ENCODE assay signal across 15 cellular contexts in genomic region chr14:98548071-98548686, GRCh38.
DNase-seq lines count a peak whose midpoint lies in the region; ATAC-seq, FAIRE-seq and TF ChIP-seq lines count a peak whose summit lies in the region.
"Had no signal": no experiment of that assay in that cellular context is flagged by ENCODE, and none has a peak within 500 bp of the region (broad histone marks: within the 10 kb centered on the region; RNA-seq: fewer than 3 reads in every experiment).

No MANE protein-coding gene starts in this region.

- H3K27me3 ChIP-seq in HepG2 (ENCODE audit: control insufficient read depth in 1 of 2, insufficient read depth in 2 of 2, low read length in 2 of 2): no peaks in the 10 kb centered on the region
- H3K27me3 ChIP-seq in right lobe of liver: no peaks in the 10 kb centered on the region
- H3K27me3 ChIP-seq in WERI-Rb-1 (ENCODE audit: insufficient read depth, low read depth, severe bottlenecking): peaks cover 43% of the 10 kb centered on the region
- H3K27me3 ChIP-seq: ascending aorta had no signal

- H3K9ac ChIP-seq in HepG2 (ENCODE audit: insufficient read depth, low read depth, low read length): no peak overlapping the region

- no peak for TF ChIP-seq RAD21 in HepG2 (CRISPR knock-in tag; IDR thresholded peaks at IDR 0.05)

- no peak for TF ChIP-seq POLR2A in HepG2 (IDR thresholded peaks at IDR 0.05; ENCODE audit: insufficient read depth in 1 of 2, low read depth in 2 of 2, low read length in 2 of 2)
- TF ChIP-seq POLR2A in right lobe of liver (IDR thresholded peaks at IDR 0.05): no peak

- no peaks in the 10 kb centered on the region for H3K79me2 ChIP-seq in HepG2 (ENCODE audit: insufficient read depth, low read length)

- H3K36me3 ChIP-seq in HepG2 (replicated peaks in 1 of 2; ENCODE audit: control insufficient read depth in 1 of 2, insufficient read depth in 2 of 2, low read length in 2 of 2): no peaks in the 10 kb centered on the region
- H3K36me3 ChIP-seq in right lobe of liver: no peaks in the 10 kb centered on the region
- no peaks in the 10 kb centered on the region for H3K36me3 ChIP-seq in WERI-Rb-1
- H3K36me3 ChIP-seq: ascending aorta, lower lobe of right lung had no signal

- H3K36me3 Mint-ChIP-seq in activated T-cell treated with anti-CD3 and anti-CD28 coated beads, Interleukin-2, amount 50 U/mL, for 72 hours (ENCODE audit: insufficient read depth in 2 of 2): peaks cover 0 to 2% of the 10 kb centered on the region in 2 donors
- H3K36me3 Mint-ChIP-seq in effector memory CD8-positive, alpha-beta T cell (ENCODE audit: insufficient read depth): no peaks in the 10 kb centered on the region
- H3K36me3 Mint-ChIP-seq: WTC11 had no signal

- H3K4me3 ChIP-seq in HepG2 (replicated peaks in 1 of 3; ENCODE audit: insufficient read depth in 1 of 3, low read depth in 2 of 3, low read length in 3 of 3): no peak overlapping the region
- no peak overlapping the region for H3K4me3 ChIP-seq in right lobe of liver
- H3K4me3 ChIP-seq in WERI-Rb-1 (ENCODE audit: low read depth, low read length): no peak overlapping the region
- H3K4me3 ChIP-seq: ascending aorta, lower lobe of right lung, SK-N-MC had no signal

- intact Hi-C loops in HepG2 (cut with micrococcal nuclease; ENCODE audit: unreplicated experiment) (no loop called here), right lobe of liver (cut with DNase I) (no loop called here)

- H4K20me1 ChIP-seq in HepG2 (ENCODE audit: insufficient read depth, low read length): no peaks in the 10 kb centered on the region

- no peaks in the 10 kb centered on the region for H3K4me1 ChIP-seq in HepG2 (ENCODE audit: insufficient read depth, low read length)
- H3K4me1 ChIP-seq in right lobe of liver: no peaks in the 10 kb centered on the region
- H3K4me1 ChIP-seq: ascending aorta, lower lobe of right lung had no signal

- H3K27ac Mint-ChIP-seq in activated T-cell treated with anti-CD3 and anti-CD28 coated beads, Interleukin-2, amount 50 U/mL, for 72 hours: peak overlapping the region; percentile 71
- no peak overlapping the region for H3K27ac Mint-ChIP-seq in effector memory CD8-positive, alpha-beta T cell
- H3K27ac Mint-ChIP-seq: WTC11 had no signal

- no TSS peak for BruUV-seq in HepG2 (replicated peaks; lab: Mats Ljungman, UMichigan)

- TF ChIP-seq EP300 in HepG2 (IDR thresholded peaks at IDR 0.05; ENCODE audit: low read depth in 2 of 2, low read length in 2 of 2) (no peak), HepG2 (CRISPR knock-in tag; IDR thresholded peaks at IDR 0.05; ENCODE audit: borderline replicate concordance) (no peak)

- H3K4me2 ChIP-seq in HepG2 (ENCODE audit: low read depth, low read length): no peak overlapping the region

- in situ Hi-C loops in HepG2 (cut with HindIII; ENCODE audit: extremely low pct_ligation_motif_present, low pct_unique_long_range_greater_than_20kb): no loop called here

- H3K27me3 Mint-ChIP-seq in activated T-cell treated with anti-CD3 and anti-CD28 coated beads, Interleukin-2, amount 50 U/mL, for 72 hours (ENCODE audit: low read depth): no peaks in the 10 kb centered on the region
- H3K27me3 Mint-ChIP-seq in effector memory CD8-positive, alpha-beta T cell: no peaks in the 10 kb centered on the region

- TF ChIP-seq CTCF in HepG2 (CRISPR knock-in tag; IDR thresholded peaks at IDR 0.05) (no peak), right lobe of liver (IDR thresholded peaks at IDR 0.05) (no peak), WERI-Rb-1 (IDR thresholded peaks at IDR 0.05; ENCODE audit: low read depth, low read length) (no peak)

- FAIRE-seq in HepG2 (lab: Jason Lieb, UNC): no peak

- peaks cover 1 to 2% of the 10 kb centered on the region in 2 donors for H3K9me3 Mint-ChIP-seq in activated T-cell treated with anti-CD3 and anti-CD28 coated beads, Interleukin-2, amount 50 U/mL, for 72 hours
- H3K9me3 Mint-ChIP-seq in effector memory CD8-positive, alpha-beta T cell: no peaks in the 10 kb centered on the region
- H3K9me3 Mint-ChIP-seq: neural crest cell, WTC11 had no signal

- DNase-seq in HepG2 (ENCODE audit: low spot score): no peak
- no peak for DNase-seq in right lobe of liver
- peak; percentile 24 to 26 for DNase-seq in activated T-cell treated with anti-CD3 and anti-CD28 coated beads, Interleukin-2, amount 50 U/mL, for 72 hours
- DNase-seq in stimulated activated CD4-positive, alpha-beta T cell treated with anti-CD3 and anti-CD28 coated beads, Interleukin-1b, Interleukin-23, amount 100 ng/mL, for 4 hours (ENCODE audit: low read depth in 2 of 2): peak; percentile 21 to 24
- DNase-seq in effector memory CD8-positive, alpha-beta T cell: no peak
- DNase-seq in WERI-Rb-1: no peak
- no peak for DNase-seq in 8988T
- no peak for DNase-seq in DMS79 (lab: John Stamatoyannopoulos, UW)
- DNase-seq: cortex of kidney, lower lobe of right lung, NCI-H2029 had no signal

- CTCF ChIA-PET in HepG2 (lab: Yijun Ruan, JAX; ENCODE audit: low intra/inter-chr PET ratio, low total read pairs): no interaction called here

- no peak for ATAC-seq in HepG2
- no peak for ATAC-seq in right lobe of liver
- ATAC-seq in activated T-cell treated with anti-CD3 and anti-CD28 coated beads, Interleukin-2, amount 50 U/mL, for 72 hours (replicated peaks in 1 of 2): peak; percentile 90 to 94
- ATAC-seq in effector memory CD8-positive, alpha-beta T cell (replicated peaks): no peak
- ATAC-seq: lower lobe of right lung, WTC11 had no signal

- peaks cover 19% of the 10 kb centered on the region for H3K4me1 Mint-ChIP-seq in activated T-cell treated with anti-CD3 and anti-CD28 coated beads, Interleukin-2, amount 50 U/mL, for 72 hours (ENCODE audit: low read depth)
- peaks cover 0 to 6% of the 10 kb centered on the region in 2 donors for H3K4me1 Mint-ChIP-seq in effector memory CD8-positive, alpha-beta T cell (ENCODE audit: low read depth in 2 of 2)
- H3K4me1 Mint-ChIP-seq: neural crest cell, WTC11 had no signal

- POLR2A ChIA-PET in HepG2 (lab: Yijun Ruan, JAX): no interaction called here

- WGBS in HepG2 (ENCODE audit: low lambda C conversion rate): 2% methylated on average over 6 of the region's 6 CpGs
- 29% methylated on average over 6 of the region's 6 CpGs for WGBS in right lobe of liver (ENCODE audit: insufficient coverage, low coverage, low lambda C conversion rate, missing lambda C conversion rate)

- H3K27ac ChIP-seq in HepG2 (ENCODE audit: extremely low read length, insufficient read depth, low read length): no peak overlapping the region
- no peak overlapping the region for H3K27ac ChIP-seq in right lobe of liver
- H3K27ac ChIP-seq in WERI-Rb-1: no peak overlapping the region
- H3K27ac ChIP-seq: ascending aorta, lower lobe of right lung, SK-N-MC had no signal

- H3K9me3 ChIP-seq in HepG2 (ENCODE audit: low read length): peaks cover 88% of the 10 kb centered on the region
- H3K9me3 ChIP-seq in right lobe of liver: no peaks in the 10 kb centered on the region
- H3K9me3 ChIP-seq in WERI-Rb-1 (ENCODE audit: severe bottlenecking): no peaks in the 10 kb centered on the region
- H3K9me3 ChIP-seq: ascending aorta, lower lobe of right lung had no signal

- H3K4me3 Mint-ChIP-seq in activated T-cell treated with anti-CD3 and anti-CD28 coated beads, Interleukin-2, amount 50 U/mL, for 72 hours: peak overlapping the region; percentile 31 to 42
- no peak overlapping the region for H3K4me3 Mint-ChIP-seq in effector memory CD8-positive, alpha-beta T cell
- H3K4me3 Mint-ChIP-seq: neural crest cell, WTC11 had no signal

- no peak overlapping the region for H2AFZ ChIP-seq in HepG2 (ENCODE audit: low read length)

TF ChIP-seq in HepG2, 621 proteins besides CTCF, POLR2A, EP300 and RAD21:
- TF ChIP-seq ZBTB42 (CRISPR knock-in tag; IDR thresholded peaks at IDR 0.05) (no peak), ZNF510 (CRISPR knock-in tag; IDR thresholded peaks at IDR 0.05; ENCODE audit: low read depth) (no peak), MNT (IDR thresholded peaks at IDR 0.05) (peak; percentile 35; the same call in 1 of the 2 replicates), GABPB1 (CRISPR knock-in tag; IDR thresholded peaks at IDR 0.05) (no peak), ZZZ3 (CRISPR knock-in tag; IDR thresholded peaks at IDR 0.05; ENCODE audit: borderline replicate concordance) (no peak), ZNF660 (CRISPR knock-in tag; IDR thresholded peaks at IDR 0.05; ENCODE audit: borderline replicate concordance, low read depth) (no peak), ZNF766 (CRISPR knock-in tag; IDR thresholded peaks at IDR 0.05; ENCODE audit: borderline replicate concordance) (no peak), HNRNPL (IDR thresholded peaks at IDR 0.05; ENCODE audit: low read depth, low read length) (no peak)
TF ChIP-seq in HepG2: peak in this region for 1.

Comparison
In these comparisons a context has a peak if more than half of its experiments do, and no peak if none do; other contexts are left out.
1. ATAC-seq: peak in activated T-cell treated with anti-CD3 and anti-CD28 coated beads, Interleukin-2, amount 50 U/mL, for 72 hours (2 of 2); none in HepG2 (single experiment), right lobe of liver (0 of 4) and effector memory CD8-positive, alpha-beta T cell (single experiment).
2. DNase-seq: peak in activated T-cell treated with anti-CD3 and anti-CD28 coated beads, Interleukin-2, amount 50 U/mL, for 72 hours (2 of 2) and stimulated activated CD4-positive, alpha-beta T cell treated with anti-CD3 and anti-CD28 coated beads, Interleukin-1b, Interleukin-23, amount 100 ng/mL, for 4 hours (2 of 2); none in HepG2 (single experiment), right lobe of liver (0 of 3), effector memory CD8-positive, alpha-beta T cell (0 of 3), WERI-Rb-1 (single experiment), 8988T (single experiment) and DMS79 (single experiment).
3. H3K4me3 Mint-ChIP-seq: peak in activated T-cell treated with anti-CD3 and anti-CD28 coated beads, Interleukin-2, amount 50 U/mL, for 72 hours (2 of 2); none in effector memory CD8-positive, alpha-beta T cell (0 of 2).